Comparison of ENCODE assay signal across 1 cellular context in the genomic region with DNA sequence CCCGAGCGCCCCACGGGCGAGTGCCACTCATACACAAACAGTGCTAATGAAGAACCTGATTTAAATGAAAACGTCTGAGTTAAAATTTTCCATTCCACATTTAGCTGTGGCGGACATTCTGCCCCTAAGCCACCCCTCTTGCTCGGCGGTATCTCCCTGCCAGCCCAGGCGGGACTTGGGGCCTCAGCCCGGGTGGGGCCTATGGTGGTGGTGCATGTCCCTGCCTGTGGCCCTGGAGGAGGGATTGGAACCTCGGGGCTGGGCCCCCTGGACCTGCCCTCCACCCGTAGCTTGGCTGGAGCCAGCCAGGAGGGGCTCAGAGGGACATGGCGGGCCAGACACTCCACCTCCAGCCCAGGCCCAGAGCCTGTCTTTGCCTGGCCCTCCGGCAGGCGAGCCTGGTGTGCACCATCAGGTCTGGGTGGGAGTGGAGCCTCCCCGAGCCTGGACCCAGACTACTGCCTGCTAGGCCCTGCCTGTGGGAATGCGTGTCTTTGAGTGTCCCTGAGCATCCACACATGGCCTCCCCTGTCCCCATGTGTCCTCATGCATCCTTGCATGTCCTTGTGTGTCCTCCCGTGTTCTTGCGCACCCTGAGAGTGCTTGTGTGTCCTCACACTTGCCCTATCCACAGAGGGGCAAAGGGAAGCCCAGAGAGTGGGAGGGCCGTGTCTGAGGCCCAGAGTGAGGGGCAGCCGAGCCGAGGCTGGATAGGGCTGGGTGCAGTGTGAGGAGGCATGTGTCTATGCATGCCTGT.
TF ChIP-seq lines count a peak whose summit lies in the region.

No MANE protein-coding gene starts in this region.

TF ChIP-seq in K562, 482 proteins besides CTCF, POLR2A, EP300 and RAD21 (continued from another document):
- TF ChIP-seq PCBP2 (IDR thresholded peaks at IDR 0.05; ENCODE audit: low read depth, low read length, poor library complexity, severe bottlenecking) (no peak), ESRRA (IDR thresholded peaks at IDR 0.05; ENCODE audit: borderline replicate concordance, low read depth) (no peak), SREBF2 (CRISPR knock-in tag; IDR thresholded peaks at IDR 0.05) (no peak), SRF (CRISPR knock-in tag; IDR thresholded peaks at IDR 0.05) (0 out of 4 replicates have a peak, but pooled peaks of 1 of the 2 experiments have one; percentile 24), ZC3H4 (CRISPR knock-in tag; IDR thresholded peaks at IDR 0.05; ENCODE audit: borderline replicate concordance) (no peak)
- TF ChIP-seq, protein P1, sequence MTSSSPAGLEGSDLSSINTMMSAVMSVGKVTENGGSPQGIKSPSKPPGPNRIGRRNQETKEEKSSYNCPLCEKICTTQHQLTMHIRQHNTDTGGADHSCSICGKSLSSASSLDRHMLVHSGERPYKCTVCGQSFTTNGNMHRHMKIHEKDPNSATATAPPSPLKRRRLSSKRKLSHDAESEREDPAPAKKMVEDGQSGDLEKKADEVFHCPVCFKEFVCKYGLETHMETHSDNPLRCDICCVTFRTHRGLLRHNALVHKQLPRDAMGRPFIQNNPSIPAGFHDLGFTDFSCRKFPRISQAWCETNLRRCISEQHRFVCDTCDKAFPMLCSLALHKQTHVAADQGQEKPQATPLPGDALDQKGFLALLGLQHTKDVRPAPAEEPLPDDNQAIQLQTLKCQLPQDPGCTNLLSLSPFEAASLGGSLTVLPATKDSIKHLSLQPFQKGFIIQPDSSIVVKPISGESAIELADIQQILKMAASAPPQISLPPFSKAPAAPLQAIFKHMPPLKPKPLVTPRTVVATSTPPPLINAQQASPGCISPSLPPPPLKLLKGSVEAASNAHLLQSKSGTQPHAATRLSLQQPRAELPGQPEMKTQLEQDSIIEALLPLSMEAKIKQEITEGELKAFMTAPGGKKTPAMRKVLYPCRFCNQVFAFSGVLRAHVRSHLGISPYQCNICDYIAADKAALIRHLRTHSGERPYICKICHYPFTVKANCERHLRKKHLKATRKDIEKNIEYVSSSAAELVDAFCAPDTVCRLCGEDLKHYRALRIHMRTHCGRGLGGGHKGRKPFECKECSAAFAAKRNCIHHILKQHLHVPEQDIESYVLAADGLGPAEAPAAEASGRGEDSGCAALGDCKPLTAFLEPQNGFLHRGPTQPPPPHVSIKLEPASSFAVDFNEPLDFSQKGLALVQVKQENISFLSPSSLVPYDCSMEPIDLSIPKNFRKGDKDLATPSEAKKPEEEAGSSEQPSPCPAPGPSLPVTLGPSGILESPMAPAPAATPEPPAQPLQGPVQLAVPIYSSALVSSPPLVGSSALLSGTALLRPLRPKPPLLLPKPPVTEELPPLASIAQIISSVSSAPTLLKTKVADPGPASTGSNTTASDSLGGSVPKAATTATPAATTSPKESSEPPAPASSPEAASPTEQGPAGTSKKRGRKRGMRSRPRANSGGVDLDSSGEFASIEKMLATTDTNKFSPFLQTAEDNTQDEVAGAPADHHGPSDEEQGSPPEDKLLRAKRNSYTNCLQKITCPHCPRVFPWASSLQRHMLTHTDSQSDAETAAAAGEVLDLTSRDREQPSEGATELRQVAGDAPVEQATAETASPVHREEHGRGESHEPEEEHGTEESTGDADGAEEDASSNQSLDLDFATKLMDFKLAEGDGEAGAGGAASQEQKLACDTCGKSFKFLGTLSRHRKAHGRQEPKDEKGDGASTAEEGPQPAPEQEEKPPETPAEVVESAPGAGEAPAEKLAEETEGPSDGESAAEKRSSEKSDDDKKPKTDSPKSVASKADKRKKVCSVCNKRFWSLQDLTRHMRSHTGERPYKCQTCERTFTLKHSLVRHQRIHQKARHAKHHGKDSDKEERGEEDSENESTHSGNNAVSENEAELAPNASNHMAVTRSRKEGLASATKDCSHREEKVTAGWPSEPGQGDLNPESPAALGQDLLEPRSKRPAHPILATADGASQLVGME (CRISPR knock-in tag; IDR thresholded peaks at IDR 0.05) = 0 out of 2 replicates have a peak, but pooled peaks have one; percentile 10
TF ChIP-seq in K562: peak in this region for 17.
